ENCODE assay signal across 36 cellular contexts in the genomic region with DNA sequence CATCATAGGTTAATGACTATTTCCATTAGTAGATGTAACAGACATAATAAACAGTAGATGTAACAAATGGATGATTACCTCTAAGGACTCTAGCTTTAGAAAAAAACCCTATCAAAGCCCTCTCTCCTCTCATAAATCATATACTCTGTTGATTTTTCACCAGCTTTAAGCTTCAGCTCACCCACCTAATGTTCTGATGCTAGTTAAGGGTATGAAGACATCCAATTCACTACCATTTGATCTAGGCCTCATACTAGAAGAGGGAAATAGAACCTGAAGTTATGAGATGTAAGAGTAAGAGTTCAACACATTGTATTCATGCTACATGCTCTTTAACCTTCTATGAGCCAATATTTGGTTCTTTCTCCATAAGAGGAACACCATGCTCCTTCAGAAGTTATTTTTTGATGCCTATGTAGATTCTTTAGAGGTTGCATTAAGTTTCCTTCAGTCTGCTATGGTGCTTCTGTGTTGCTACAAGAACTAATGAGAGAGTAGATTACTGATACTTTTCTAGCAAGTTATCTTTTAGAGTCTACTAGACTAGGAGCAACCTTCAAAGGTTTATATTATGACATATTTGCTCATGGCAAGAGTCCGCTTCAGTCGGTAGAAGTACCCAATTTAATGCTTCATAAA. TPM values are rescaled to one million over a fixed set of nuclear protein-coding genes. Genes with fewer than 3 reads are reported as not detected.
"Had no signal": no experiment of that assay in that cellular context is flagged by ENCODE, and none has a peak within 500 bp of the region (broad histone marks: within the 10 kb centered on the region; RNA-seq: fewer than 3 reads in every experiment).

No MANE protein-coding gene starts in this region.

- H3K36me3 ChIP-seq: brain microvascular endothelial cell had no signal

- H3K27me3 ChIP-seq: adrenal gland, ascending aorta, body of pancreas, brain microvascular endothelial cell, breast epithelium, cardiac muscle cell had no signal

- H3K4me1 ChIP-seq: adrenal gland, ascending aorta, body of pancreas, breast epithelium had no signal

- FAIRE-seq: astrocyte, bronchial epithelial cell had no signal

- ATAC-seq: activated naive CD4-positive, alpha-beta T cell treated with anti-CD3 and anti-CD28 coated beads, Interleukin-2, amount 50 U/mL, for 72 hours; activated naive CD8-positive, alpha-beta T cell treated with anti-CD3 and anti-CD28 coated beads, Interleukin-2, amount 50 U/mL, for 24 hours; activated T-cell treated with anti-CD3 and anti-CD28 coated beads, Interleukin-2, amount 50 U/mL, for 4 hours; activated T-cell treated with anti-CD3 and anti-CD28 coated beads, Interleukin-2, amount 50 U/mL, for 72 hours; activated T-helper 17 cell treated with anti-CD3 and anti-CD28 coated beads, Interleukin-2, amount 50 U/mL, for 72 hours; body of pancreas had no signal

- H3K27ac ChIP-seq: adrenal gland, ascending aorta, body of pancreas, brain microvascular endothelial cell, breast epithelium, cardiac muscle cell had no signal

- H3K9me3 ChIP-seq: adrenal gland, ascending aorta, body of pancreas, breast epithelium had no signal

- DNase-seq: activated effector memory CD4-positive, alpha-beta T cell treated with anti-CD3 and anti-CD28 coated beads, Interleukin-2, amount 50 U/mL, for 16 hours; activated effector memory CD4-positive, alpha-beta T cell treated with Interleukin-2 at 50 U/mL for 16 hours; activated gamma-delta T cell; activated gamma-delta T cell treated with Interleukin-2 at 50 U/mL for 16 hours; activated naive CD4-positive, alpha-beta T cell; activated naive CD4-positive, alpha-beta T cell treated with anti-CD3 and anti-CD28 coated beads for 36 hours; activated naive CD4-positive, alpha-beta T cell treated with anti-CD3 and anti-CD28 coated beads, Interleukin-2, amount 10 ng/mL, durations not matched to agents 7 days and 5 days; activated naive CD4-positive, alpha-beta T cell treated with anti-CD3 and anti-CD28 coated beads, Interleukin-2, amount 50 U/mL, for 16 hours; activated naive CD4-positive, alpha-beta T cell treated with Interleukin-2 at 50 U/mL for 16 hours; activated naive CD8-positive, alpha-beta T cell treated with anti-CD3 and anti-CD28 coated beads for 36 hours; activated naive CD8-positive, alpha-beta T cell treated with anti-CD3 and anti-CD28 coated beads, Interleukin-2, amount 10 ng/mL, durations not matched to agents 7 days and 5 days; activated naive CD8-positive, alpha-beta T cell treated with anti-CD3 and anti-CD28 coated beads, Interleukin-2, amount 50 U/mL, for 24 hours; activated T-cell treated with anti-CD3 and anti-CD28 coated beads, Interleukin-2, amount 50 U/mL, for 1 hour; activated T-cell treated with anti-CD3 and anti-CD28 coated beads, Interleukin-2, amount 50 U/mL, for 24 hours; activated T-cell treated with anti-CD3 and anti-CD28 coated beads, Interleukin-2, amount 50 U/mL, for 4 hours; activated T-cell treated with anti-CD3 and anti-CD28 coated beads, Interleukin-2, amount 50 U/mL, for 48 hours; activated T-cell treated with anti-CD3 and anti-CD28 coated beads, Interleukin-2, amount 50 U/mL, for 72 hours; adrenal gland; amniotic stem cell; amygdala; anterior cingulate cortex; aorta; body of pancreas; brain microvascular endothelial cell; caudate nucleus; central memory CD4-positive, alpha-beta T cell; cerebellar nuclear complex had no signal

- H3K4me3 ChIP-seq: adrenal gland, ascending aorta, body of pancreas, breast epithelium, cardiac muscle cell had no signal

RNA-seq across cellular contexts. Expression of gene A2M, which starts 16.0 kb away (rescaled TPM):
- total RNA-seq: activated naive CD4-positive, alpha-beta T cell treated with anti-CD3 and anti-CD28 coated beads for 36 hours; activated naive CD8-positive, alpha-beta T cell treated with anti-CD3 and anti-CD28 coated beads for 36 hours; activated T-helper 1 cell treated with anti-CD3 and anti-CD28 coated beads, Interleukin-12 subunit alpha, Interleukin-12 subunit beta, Interleukin-2, Interleukin-4 antibody, amounts not matched to agents 30 ng/mL and 10 ng/mL and 1 ng/mL, durations not matched to agents 14 hours and 24 hours and 36 hours; activated T-helper 2 cell treated with anti-CD3 and anti-CD28 coated beads, Interferon-gamma antibody, Interleukin-2, Interleukin-4, amounts not matched to agents 10 μg/mL and 5 μg/mL and 100 μg/mL, durations not matched to agents 14 hours and 24 hours and 36 hours had no signal
